Comparison of ENCODE assay signal across 9 cellular contexts in the genomic region with DNA sequence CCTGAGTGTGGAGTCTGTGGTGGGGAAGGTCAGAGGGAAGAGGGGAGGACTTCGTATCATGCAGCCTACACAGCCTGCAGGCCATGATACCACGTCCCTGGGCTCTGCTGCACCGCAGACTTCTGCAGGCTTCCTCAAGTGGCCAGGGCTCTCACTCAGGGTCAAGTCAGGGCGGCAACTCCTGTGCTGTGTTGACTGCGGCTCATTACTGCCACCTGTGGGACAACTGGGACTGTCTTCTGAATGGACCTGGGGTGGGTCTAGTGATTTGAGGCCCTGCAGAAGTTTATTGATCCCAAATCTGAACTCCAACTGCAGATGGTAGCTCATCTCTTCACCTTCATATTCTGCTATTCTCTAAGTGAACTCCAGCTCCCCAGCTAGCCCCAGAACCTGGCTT.
DNase-seq lines count a peak whose midpoint lies in the region; ATAC-seq and TF ChIP-seq lines count a peak whose summit lies in the region.
"Had no signal": no experiment of that assay in that cellular context is flagged by ENCODE, and none has a peak within 500 bp of the region (broad histone marks: within the 10 kb centered on the region; RNA-seq: fewer than 3 reads in every experiment).

No MANE protein-coding gene starts in this region.

- CTCF ChIA-PET in activated CD4-positive, alpha-beta memory T cell treated with anti-CD3 and anti-CD28 coated beads, Interleukin-2, amount 10 ng/mL, durations not matched to agents 7 days and 5 days (lab: Charles Lee), result interaction anchor here (1.4 to 2.8 kb wide), 4 partner anchors 8 to 46 kb away, joined by 3 to 9 read pairs (median 4); no protein-coding TSS in a partner anchor

- peaks cover 14% of the 10 kb centered on the region for H3K4me1 Mint-ChIP-seq in activated CD4-positive, alpha-beta memory T cell treated with anti-CD3 and anti-CD28 coated beads, Interleukin-2, amount 10 ng/mL, durations not matched to agents 7 days and 5 days

- H3K4me3 ChIP-seq in cardiac muscle cell, result no peak overlapping the region
- H3K4me3 ChIP-seq: SJCRH30 had no signal

- no peak overlapping the region for H3K27ac Mint-ChIP-seq in activated CD4-positive, alpha-beta memory T cell treated with anti-CD3 and anti-CD28 coated beads, Interleukin-2, amount 10 ng/mL, durations not matched to agents 7 days and 5 days

- H3K9me3 ChIP-seq in cardiac muscle cell (ENCODE audit: low read depth), result no peaks in the 10 kb centered on the region
- H3K9me3 ChIP-seq: SJCRH30 had no signal

- no peak overlapping the region for H3K4me3 Mint-ChIP-seq in activated CD4-positive, alpha-beta memory T cell treated with anti-CD3 and anti-CD28 coated beads, Interleukin-2, amount 10 ng/mL, durations not matched to agents 7 days and 5 days

- no peaks in the 10 kb centered on the region for H3K9me3 Mint-ChIP-seq in activated CD4-positive, alpha-beta memory T cell treated with anti-CD3 and anti-CD28 coated beads, Interleukin-2, amount 10 ng/mL, durations not matched to agents 7 days and 5 days

- no peaks in the 10 kb centered on the region for H3K36me3 ChIP-seq in cardiac muscle cell

- POLR2A ChIA-PET in activated CD4-positive, alpha-beta memory T cell treated with anti-CD3 and anti-CD28 coated beads, Interleukin-2, amount 10 ng/mL, durations not matched to agents 7 days and 5 days (lab: Charles Lee), result no interaction called here

- ATAC-seq in HG02884 (IDR thresholded peaks at IDR 0.05; ENCODE audit: unreplicated experiment), result no peak

- DNase-seq in Daoy (ENCODE audit: low read depth) (peak; percentile 28), GM20000 (ENCODE audit: low spot score) (peak; percentile 61), HuH-7.5 (ENCODE audit: low spot score) (peak; percentile 44), cardiac muscle cell (ENCODE audit: low read depth in 1 of 2, low spot score in 1 of 2) (peak; percentile 43 to 67), HK-2 (ENCODE audit: unreplicated experiment) (no peak)
- DNase-seq in activated CD4-positive, alpha-beta memory T cell treated with anti-CD3 and anti-CD28 coated beads, Interleukin-2, amount 10 ng/mL, durations not matched to agents 7 days and 5 days, result peak; percentile 42
- DNase-seq in stimulated activated CD4-positive, alpha-beta T cell treated with anti-CD3 and anti-CD28 coated beads, Interleukin-2, amount 100 ng/mL, for 48 hours, result peak; percentile 54 to 56

- TF ChIP-seq CTCF in GM20000 (IDR thresholded peaks at IDR 0.05; ENCODE audit: extremely low read depth, missing control alignments) (peak; percentile 58), cardiac muscle cell (IDR thresholded peaks at IDR 0.05; ENCODE audit: low read depth, low read length) (peak; percentile 39)

- H3K27me3 ChIP-seq in cardiac muscle cell, result no peaks in the 10 kb centered on the region
- H3K27me3 ChIP-seq: SJCRH30 had no signal

- no peak overlapping the region for H3K27ac ChIP-seq in cardiac muscle cell
- H3K27ac ChIP-seq: SJCRH30 had no signal

- H3K27me3 Mint-ChIP-seq in activated CD4-positive, alpha-beta memory T cell treated with anti-CD3 and anti-CD28 coated beads, Interleukin-2, amount 10 ng/mL, durations not matched to agents 7 days and 5 days, result peaks cover 6% of the 10 kb centered on the region

- no peaks in the 10 kb centered on the region for H3K4me1 ChIP-seq in cardiac muscle cell (ENCODE audit: low read depth)
- H3K4me1 ChIP-seq: SJCRH30 had no signal

- H3K36me3 Mint-ChIP-seq in activated CD4-positive, alpha-beta memory T cell treated with anti-CD3 and anti-CD28 coated beads, Interleukin-2, amount 10 ng/mL, durations not matched to agents 7 days and 5 days (ENCODE audit: low read depth), result no peaks in the 10 kb centered on the region
